17 cellular contexts compared by ENCODE assay signal in the genomic region with DNA sequence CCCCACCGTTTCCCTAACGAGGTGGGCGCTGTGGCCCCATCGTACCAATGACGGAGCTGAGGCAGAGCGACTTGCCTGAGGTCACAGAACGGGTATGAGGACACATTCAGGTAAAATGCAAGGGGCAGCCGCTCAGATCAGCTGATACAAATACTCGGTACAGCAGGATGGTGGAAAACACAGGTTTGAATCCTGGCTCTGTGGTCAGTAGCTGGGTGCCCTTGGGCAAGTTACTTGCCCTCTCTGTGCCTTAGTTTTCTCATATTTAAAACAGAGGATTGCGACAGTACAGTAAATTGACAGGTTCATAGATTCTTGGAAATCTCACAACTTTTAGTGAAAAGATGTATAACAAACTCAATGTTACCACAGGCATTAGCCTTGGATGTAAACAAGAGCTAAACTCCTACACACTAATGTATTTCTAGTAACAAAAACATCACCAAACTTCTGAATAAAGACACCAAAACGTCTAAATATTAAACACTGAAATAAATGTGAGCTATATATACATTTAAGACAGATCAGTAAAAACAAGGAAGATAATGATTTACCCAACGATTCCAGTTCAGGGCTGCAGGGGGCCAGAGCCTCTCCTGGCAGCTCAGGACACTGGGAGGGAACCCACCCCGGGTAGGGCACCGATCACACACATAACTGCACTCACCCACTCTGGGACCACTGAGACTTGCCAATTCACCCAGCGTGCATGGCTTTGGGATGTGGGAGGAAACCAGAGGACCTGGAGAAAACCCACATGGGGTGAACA.
DNase-seq lines count a peak whose midpoint lies in the region; ATAC-seq and TF ChIP-seq lines count a peak whose summit lies in the region.
"Had no signal": no experiment of that assay in that cellular context is flagged by ENCODE, and none has a peak within 500 bp of the region (broad histone marks: within the 10 kb centered on the region; RNA-seq: fewer than 3 reads in every experiment).

No MANE protein-coding gene starts in this region.

- no peaks in the 10 kb centered on the region for H3K9me3 ChIP-seq in DOHH2 (ENCODE audit: control insufficient read depth, insufficient read depth, low read length)
- H3K9me3 ChIP-seq: upper lobe of right lung had no signal

- no peaks in the 10 kb centered on the region for H3K79me2 ChIP-seq in DOHH2 (ENCODE audit: control insufficient read depth, low read length)

- no peaks in the 10 kb centered on the region for H4K20me1 ChIP-seq in DOHH2 (ENCODE audit: control insufficient read depth, insufficient read depth, low read depth, low read length)

- no peaks in the 10 kb centered on the region for H3K27me3 ChIP-seq in DOHH2 (ENCODE audit: control insufficient read depth, low read length)
- H3K27me3 ChIP-seq: upper lobe of right lung had no signal

- no peak overlapping the region for H3K27ac ChIP-seq in 22Rv1
- no peak overlapping the region for H3K27ac ChIP-seq in DOHH2 (ENCODE audit: low read depth, low read length)
- H3K27ac ChIP-seq: upper lobe of right lung had no signal

- DNase-seq in fibroblast of villous mesenchyme (ENCODE audit: low read depth) (no peak), SIG-M5 treated with dmso at 0.1 percent for 504 hours (lab: John Stamatoyannopoulos, UW; ENCODE audit: unreplicated experiment) (no peak), DMS79 treated with DMSO at 0.1 percent for 48 hours (lab: John Stamatoyannopoulos, UW) (no peak)
- DNase-seq: activated CD4-positive, alpha-beta T cell treated with anti-CD3 and anti-CD28 coated beads, Interleukin-2, amount 50 U/mL, for 4 hours; activated naive CD4-positive, alpha-beta T cell; left cardiac atrium; NCI-H1417; NCI-H82; stimulated activated CD4-positive, alpha-beta T cell treated with anti-CD3 and anti-CD28 coated beads, Interleukin-1b, Interleukin-23, amount 100 ng/mL, for 48 hours; stimulated activated naive CD8-positive, alpha-beta T cell treated with anti-CD3 and anti-CD28 coated beads, Interleukin-15, amount 100 ng/mL, for 72 hours; upper lobe of right lung had no signal

- H3K36me3 ChIP-seq in DOHH2 (ENCODE audit: control insufficient read depth, low read length) = no peaks in the 10 kb centered on the region

- ATAC-seq in GM21529 (IDR thresholded peaks at IDR 0.05; ENCODE audit: unreplicated experiment) (no peak), GM21786 (IDR thresholded peaks at IDR 0.05; ENCODE audit: unreplicated experiment) (no peak)
- ATAC-seq: sciatic nerve; stimulated activated naive CD8-positive, alpha-beta T cell treated with anti-CD3 and anti-CD28 coated beads, Interleukin-15, amount 100 ng/mL, for 72 hours; upper lobe of right lung had no signal

- TF ChIP-seq CTCF in 22Rv1 (IDR thresholded peaks at IDR 0.05) = peak; percentile 32
- TF ChIP-seq CTCF in DOHH2 (IDR thresholded peaks at IDR 0.05; ENCODE audit: low read depth, low read length, poor library complexity, severe bottlenecking) = peak; percentile 14
- 0 out of 2 replicates have a peak, but pooled peaks have one; percentile 10 for TF ChIP-seq CTCF in WI38 (IDR thresholded peaks at IDR 0.05; ENCODE audit: low read depth, low read length)
- peak; percentile 29 for TF ChIP-seq CTCF in fibroblast of villous mesenchyme (IDR thresholded peaks at IDR 0.05; ENCODE audit: insufficient read depth, low read depth, low read length)

- H3K4me1 ChIP-seq in DOHH2 (ENCODE audit: control insufficient read depth, low read length) = peaks cover 8% of the 10 kb centered on the region
- H3K4me1 ChIP-seq: upper lobe of right lung had no signal

- H3K4me2 ChIP-seq in DOHH2 (ENCODE audit: low read length) = no peak overlapping the region

- H3K9me2 ChIP-seq in DOHH2 (replicated peaks; ENCODE audit: control insufficient read depth, low read length) = no peaks in the 10 kb centered on the region

- H3K4me3 ChIP-seq in DOHH2 (ENCODE audit: low read length) (no peak overlapping the region), WI38 (ENCODE audit: low read depth, low read length) (no peak overlapping the region), fibroblast of villous mesenchyme (ENCODE audit: low read depth, low read length) (no peak overlapping the region)
- H3K4me3 ChIP-seq: upper lobe of right lung had no signal

- H3F3A ChIP-seq in DOHH2 (ENCODE audit: control insufficient read depth, insufficient read depth) = no peaks in the 10 kb centered on the region
